In genomic region chr12:121465921-121466799, GRCh38 we compare ENCODE assay signal across 8 cellular contexts.
DNase-seq lines count a peak whose midpoint lies in the region; ATAC-seq and TF ChIP-seq lines count a peak whose summit lies in the region.

No MANE protein-coding gene starts in this region.

- CTCF ChIA-PET in mammary epithelial cell (lab: Charles Lee; ENCODE audit: low non-redundant PET): no interaction called here

- peak overlapping the region; percentile 95 for H3K27ac Mint-ChIP-seq in memory B cell

- peak overlapping the region; percentile 98 for H3K4me3 Mint-ChIP-seq in memory B cell

- H3K4me1 ChIP-seq in BLaER1 (peaks cover 77% of the 10 kb centered on the region), mammary epithelial cell (ENCODE audit: insufficient read depth, low read length) (peaks cover 11% of the 10 kb centered on the region)

- BruUV-seq in mammary epithelial cell (replicated peaks; lab: Mats Ljungman, UMichigan): TSS peak; percentile 58

- no peak for TF ChIP-seq CTCF in mammary epithelial cell (conservative IDR thresholded peaks at IDR 0.05 in 1 of 2, IDR thresholded peaks at IDR 0.05 in 1 of 2; ENCODE audit: extremely low read depth in 1 of 2, insufficient read depth in 1 of 2, low read depth in 1 of 2, low read length in 2 of 2)

- H3K27ac ChIP-seq in BLaER1 (peak overlapping the region; percentile 99), mammary epithelial cell (ENCODE audit: insufficient read depth, low read depth, low read length) (peak overlapping the region; percentile 54)

- peak overlapping the region; percentile 98 for H3K9ac ChIP-seq in BLaER1
- H3K9ac ChIP-seq in mammary epithelial cell (ENCODE audit: insufficient read depth, low read length): peak overlapping the region; percentile 83

- DNase-seq in T-helper 22 cell (ENCODE audit: low read depth): peak; percentile 19
- peak; percentile 19 for DNase-seq in mammary epithelial cell
- peak; percentile 31 to 58 for DNase-seq in memory B cell (ENCODE audit: low spot score in 2 of 2)
- peak; percentile 58 for DNase-seq in stimulated activated naive CD8-positive, alpha-beta T cell treated with anti-CD3 and anti-CD28 coated beads, Interleukin-15, Interleukin-2, amounts not matched to agents 100 U/mL and 50 U/mL, for 24 hours
- no peak for DNase-seq in NCI-H2029 treated with DMSO at 0.1 percent for 48 hours (lab: John Stamatoyannopoulos, UW)

- H3K27me3 Mint-ChIP-seq in memory B cell: no peaks in the 10 kb centered on the region

- peaks cover 22% of the 10 kb centered on the region for H3K36me3 ChIP-seq in BLaER1
- no peaks in the 10 kb centered on the region for H3K36me3 ChIP-seq in mammary epithelial cell (ENCODE audit: insufficient read depth, low read length)

- peaks cover 1% of the 10 kb centered on the region for H3K36me3 Mint-ChIP-seq in memory B cell

- peaks cover 37% of the 10 kb centered on the region for H3K4me1 Mint-ChIP-seq in memory B cell

- H3K4me2 ChIP-seq in BLaER1 (peak overlapping the region; percentile 98), mammary epithelial cell (ENCODE audit: insufficient read depth, low read depth, low read length) (peak overlapping the region; percentile 91)

- dilution Hi-C loops in mammary epithelial cell (cut with HindIII; ENCODE audit: low sequenced_read_pairs): no loop called here

- H4K20me1 ChIP-seq in BLaER1 (peaks cover 51% of the 10 kb centered on the region), mammary epithelial cell (ENCODE audit: insufficient read depth, low read length) (no peaks in the 10 kb centered on the region)

- H3K9me3 Mint-ChIP-seq in memory B cell: no peaks in the 10 kb centered on the region

- intact Hi-C loops in mammary epithelial cell (cut with micrococcal nuclease): no loop called here

- WGBS in mammary epithelial cell (ENCODE audit: low coverage, missing lambda C conversion rate): 16% methylated on average over 53 of the region's 71 CpGs

- ATAC-seq in GM19328 (IDR thresholded peaks at IDR 0.05; ENCODE audit: unreplicated experiment) (peak; percentile 4), HG03520 (IDR thresholded peaks at IDR 0.05; ENCODE audit: unreplicated experiment) (peak; percentile 6), memory B cell (ENCODE audit: low read depth) (no peak)
- ATAC-seq in stimulated activated naive CD8-positive, alpha-beta T cell treated with anti-CD3 and anti-CD28 coated beads, Interleukin-15, Interleukin-2, amounts not matched to agents 100 U/mL and 50 U/mL, for 24 hours: peak; percentile 1

- H3K9me3 ChIP-seq in BLaER1 (no peaks in the 10 kb centered on the region), mammary epithelial cell (replicated peaks; ENCODE audit: insufficient read depth, low read length) (no peaks in the 10 kb centered on the region)

- H2AFZ ChIP-seq in mammary epithelial cell (ENCODE audit: low read depth, low read length): peak overlapping the region; percentile 93

- in situ Hi-C loops in mammary epithelial cell (cut with MboI; ENCODE audit: low sequenced_read_pairs in 2 of 2): no loop called here

- H3K27me3 ChIP-seq in BLaER1 (no peaks in the 10 kb centered on the region), mammary epithelial cell (ENCODE audit: insufficient read depth, low read length) (no peaks in the 10 kb centered on the region)

- peak overlapping the region; percentile 95 for H3K4me3 ChIP-seq in BLaER1
- H3K4me3 ChIP-seq in mammary epithelial cell (replicated peaks in 1 of 3; ENCODE audit: insufficient read depth in 1 of 3, low read depth in 2 of 3, low read length in 3 of 3): peak overlapping the region; percentile 62 to 78 (median 72)

- peaks cover 47% of the 10 kb centered on the region for H3K79me2 ChIP-seq in mammary epithelial cell (ENCODE audit: insufficient read depth, low read length)
